Comparison of ENCODE assay signal across 12 cellular contexts in genomic region chr2:217932661-217933325, GRCh38.
DNase-seq lines count a peak whose midpoint lies in the region; ATAC-seq and TF ChIP-seq lines count a peak whose summit lies in the region.
"Had no signal": no experiment of that assay in that cellular context is flagged by ENCODE, and none has a peak within 500 bp of the region (broad histone marks: within the 10 kb centered on the region; RNA-seq: fewer than 3 reads in every experiment).

No MANE protein-coding gene starts in this region.

- H3K9me3 ChIP-seq in adipocyte (ENCODE audit: control insufficient read depth, low read length) (no peaks in the 10 kb centered on the region), skeletal muscle satellite cell (replicated peaks; ENCODE audit: low read length) (no peaks in the 10 kb centered on the region)

- H3K4me1 ChIP-seq in adipocyte (ENCODE audit: control insufficient read depth, insufficient read depth, low read length) (peaks cover 85% of the 10 kb centered on the region), skeletal muscle satellite cell (ENCODE audit: control insufficient read depth, insufficient read depth, low read length) (peaks cover 96% of the 10 kb centered on the region), foreskin keratinocyte (peaks cover 17% of the 10 kb centered on the region)

- no peaks in the 10 kb centered on the region for H3K27me3 ChIP-seq in H7 (ENCODE audit: control insufficient read depth, insufficient read depth, low read length)
- no peaks in the 10 kb centered on the region for H3K27me3 ChIP-seq in adipocyte (replicated peaks; ENCODE audit: control insufficient read depth, insufficient read depth, low read length)
- H3K27me3 ChIP-seq in skeletal muscle satellite cell (ENCODE audit: control insufficient read depth, insufficient read depth, low read length): no peaks in the 10 kb centered on the region
- H3K27me3 ChIP-seq in foreskin keratinocyte: no peaks in the 10 kb centered on the region

- peak overlapping the region; percentile 76 for H3K9ac ChIP-seq in adipocyte (ENCODE audit: low read length)
- H3K9ac ChIP-seq in skeletal muscle satellite cell (ENCODE audit: low read depth, low read length): peak overlapping the region; percentile 68

- TF ChIP-seq CTCF in foreskin keratinocyte (conservative IDR thresholded peaks at IDR 0.05): no peak

- peak; percentile 38 for DNase-seq in H7
- no peak for DNase-seq in adipocyte (ENCODE audit: low read depth)
- peak; percentile 59 for DNase-seq in left ventricle myocardium superior
- no peak for DNase-seq in putamen (ENCODE audit: low spot score)
- DNase-seq in foreskin keratinocyte: no peak
- DNase-seq in HuH-7 (ENCODE audit: low spot score): no peak
- DNase-seq: EL, MM.1S, T-cell had no signal

- intact Hi-C loops in left ventricle myocardium superior (cut with micrococcal nuclease): no loop called here

- no peak overlapping the region for H3K27ac ChIP-seq in foreskin keratinocyte

- peak overlapping the region; percentile 75 for H3K4me2 ChIP-seq in skeletal muscle satellite cell (ENCODE audit: low read length)

- no peaks in the 10 kb centered on the region for H3K36me3 ChIP-seq in H7 (replicated peaks; ENCODE audit: control insufficient read depth, insufficient read depth, low read length)
- H3K36me3 ChIP-seq in adipocyte (ENCODE audit: control insufficient read depth, insufficient read depth, low read length, severe bottlenecking): peaks cover 10% of the 10 kb centered on the region
- peaks cover 7% of the 10 kb centered on the region for H3K36me3 ChIP-seq in skeletal muscle satellite cell (ENCODE audit: insufficient read depth, low read length)

- no peak for ATAC-seq in left ventricle myocardium superior
- ATAC-seq in foreskin keratinocyte: no peak
- ATAC-seq in HG02885 (IDR thresholded peaks at IDR 0.05; ENCODE audit: poor library complexity, unreplicated experiment): no peak
- ATAC-seq: sciatic nerve, T-cell had no signal

- H3K4me3 ChIP-seq in H7 (ENCODE audit: insufficient read depth, low read depth, low read length): no peak overlapping the region
- no peak overlapping the region for H3K4me3 ChIP-seq in adipocyte (ENCODE audit: low read length)
- peak overlapping the region; percentile 56 for H3K4me3 ChIP-seq in skeletal muscle satellite cell (ENCODE audit: low read length)

Comparison
In these comparisons a context has a peak if more than half of its experiments do, and no peak if none do; other contexts are left out.
1. DNase-seq: peak in H7 (single experiment) and left ventricle myocardium superior (single experiment); none in adipocyte (single experiment), putamen (single experiment), foreskin keratinocyte (0 of 2) and HuH-7 (single experiment).